In genomic region chr5:102738037-102738436, GRCh38 we compare ENCODE assay signal across 19 cellular contexts.
"Had no signal": no experiment of that assay in that cellular context is flagged by ENCODE, and none has a peak within 500 bp of the region (broad histone marks: within the 10 kb centered on the region; RNA-seq: fewer than 3 reads in every experiment).

No MANE protein-coding gene starts in this region.

- H3K27me3 ChIP-seq: esophagus muscularis mucosa, foreskin keratinocyte, ovary, right atrium auricular region, sigmoid colon, transverse colon had no signal

- H3K27ac ChIP-seq: epithelial cell of prostate, esophagus muscularis mucosa, foreskin keratinocyte, left ventricle myocardium inferior, lower lobe of right lung, ovary, right atrium auricular region, sigmoid colon, skin epidermis, thoracic aorta, transverse colon had no signal

- H3K4me3 ChIP-seq: esophagus muscularis mucosa, left ventricle myocardium inferior, lower lobe of right lung, ovary, right atrium auricular region, sigmoid colon, skin epidermis, thoracic aorta, transverse colon had no signal

- DNase-seq: effector memory CD8-positive, alpha-beta T cell; foreskin keratinocyte; immature natural killer cell; left ventricle myocardium inferior; lower lobe of right lung; natural killer cell; ovary; sigmoid colon; stimulated activated CD4-positive, alpha-beta T cell treated with anti-CD3 and anti-CD28 coated beads, Interleukin-2, amount 100 ng/mL, for 24 hours; stimulated activated CD4-positive, alpha-beta T cell treated with anti-CD3 and anti-CD28 coated beads, Interleukin-4, amount 100 ng/mL, for 4 hours; stimulated activated naive B cell treated with anti-CD40 and anti-IgM and Interleukin-4, amounts not matched to agents 10 μg/mL and 1 μg/mL and 100 μg/mL, for 72 hours; stimulated activated naive CD8-positive, alpha-beta T cell treated with anti-CD3 and anti-CD28 coated beads, Interleukin-15, amount 100 ng/mL, for 72 hours; substantia nigra; transverse colon had no signal

- H3K9me3 ChIP-seq: esophagus muscularis mucosa, left ventricle myocardium inferior, lower lobe of right lung, ovary, right atrium auricular region, sigmoid colon, thoracic aorta, transverse colon had no signal

- ATAC-seq: effector memory CD8-positive, alpha-beta T cell; foreskin keratinocyte; lower lobe of right lung; natural killer cell; stimulated activated naive B cell treated with anti-CD40 and anti-IgM and Interleukin-4, amounts not matched to agents 10 μg/mL and 1 μg/mL and 100 μg/mL, for 72 hours; stimulated activated naive CD8-positive, alpha-beta T cell treated with anti-CD3 and anti-CD28 coated beads, Interleukin-15, amount 100 ng/mL, for 72 hours had no signal

- H3K36me3 ChIP-seq: esophagus muscularis mucosa, left ventricle myocardium inferior, lower lobe of right lung, ovary, right atrium auricular region, sigmoid colon, thoracic aorta, transverse colon had no signal

- H3K4me1 ChIP-seq: esophagus muscularis mucosa, foreskin keratinocyte, left ventricle myocardium inferior, lower lobe of right lung, sigmoid colon, transverse colon had no signal
